In the genomic region with DNA sequence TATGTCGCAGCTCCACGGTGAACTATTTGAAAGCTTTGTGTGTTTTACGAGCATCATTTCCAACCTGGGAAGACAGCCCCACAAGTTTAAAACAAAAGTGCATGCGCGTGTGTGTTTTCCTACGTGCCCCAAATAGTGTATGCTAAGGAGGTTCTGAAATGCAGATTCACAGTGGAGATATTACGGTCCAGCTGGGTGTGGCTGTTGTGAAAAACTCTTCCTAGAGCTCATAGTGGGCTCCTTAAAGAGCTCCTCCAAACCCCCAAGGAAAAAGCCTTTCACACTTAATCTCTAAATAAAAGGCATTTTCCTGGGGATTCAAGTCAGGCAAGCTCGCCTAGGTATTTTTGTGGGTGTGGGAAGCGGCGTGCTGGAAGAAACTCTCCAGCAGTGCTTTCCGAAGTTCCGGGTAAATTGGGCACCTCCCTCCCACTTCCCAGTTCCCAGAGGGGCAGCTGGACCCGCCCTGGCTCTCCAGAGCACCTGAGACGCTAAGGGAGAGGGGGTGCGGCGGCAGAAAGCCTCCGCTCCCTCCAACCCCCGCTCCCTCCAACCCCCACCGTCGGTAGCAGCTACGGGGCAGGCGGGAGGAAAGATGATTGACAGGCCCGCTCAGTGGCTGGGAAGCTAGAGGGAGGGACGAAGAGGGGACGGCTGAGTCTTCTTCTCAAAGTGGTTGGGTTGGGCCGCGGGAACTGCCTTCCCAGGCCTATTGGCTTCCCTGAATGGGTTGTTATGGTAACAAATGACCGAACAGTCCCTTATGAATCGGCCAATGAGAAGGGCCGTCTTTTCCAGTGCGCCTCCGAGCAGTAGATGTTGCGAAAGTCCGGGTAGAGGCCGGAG, we compare ENCODE assay signal across 1 cellular context.
TF ChIP-seq lines count a peak whose summit lies in the region.

No MANE protein-coding gene starts in this region.

TF ChIP-seq in HepG2, 621 proteins besides CTCF, POLR2A, EP300 and RAD21 (continued from another document and continues in another):
- TF ChIP-seq TBL1XR1 (IDR thresholded peaks at IDR 0.05; ENCODE audit: borderline replicate concordance, low read length, partially characterized antibody) (no peak), SOX6 (IDR thresholded peaks at IDR 0.05) (no peak), SOX6 (CRISPR knock-in tag; IDR thresholded peaks at IDR 0.05) (peak; percentile 37; the same call in 1 of the 2 replicates), ZNF816 (CRISPR knock-in tag; IDR thresholded peaks at IDR 0.05; ENCODE audit: borderline replicate concordance) (no peak; the same call in 1 of the 2 replicates), MIXL1 (CRISPR knock-in tag; IDR thresholded peaks at IDR 0.05) (0 out of 2 replicates have a peak, but pooled peaks have one; percentile 16), ZNF446 (CRISPR knock-in tag; IDR thresholded peaks at IDR 0.05) (no peak), ZNF614 (CRISPR knock-in tag; IDR thresholded peaks at IDR 0.05; ENCODE audit: borderline replicate concordance) (no peak), CAMTA2 (CRISPR knock-in tag; IDR thresholded peaks at IDR 0.05; ENCODE audit: borderline replicate concordance) (no peak), RFX5 (IDR thresholded peaks at IDR 0.05; ENCODE audit: low read depth, low read length) (peak; percentile 100), GABPA (IDR thresholded peaks at IDR 0.05; ENCODE audit: low read depth, low read length) (peak; percentile 29; the same call in 1 of the 2 replicates), GABPA (CRISPR knock-in tag; IDR thresholded peaks at IDR 0.05; ENCODE audit: low read depth) (no peak; the same call in 1 of the 2 replicates), ATAD3A (CRISPR knock-in tag; IDR thresholded peaks at IDR 0.05) (no peak), KDM2A (CRISPR knock-in tag; IDR thresholded peaks at IDR 0.05; ENCODE audit: borderline replicate concordance, low read depth) (peak; percentile 28), ZNF33A (CRISPR knock-in tag; IDR thresholded peaks at IDR 0.05; ENCODE audit: borderline replicate concordance) (no peak), NPAS2 (CRISPR knock-in tag; IDR thresholded peaks at IDR 0.05; ENCODE audit: borderline replicate concordance) (no peak), TCF7 (IDR thresholded peaks at IDR 0.05; ENCODE audit: low read depth) (no peak), ZNF431 (CRISPR knock-in tag; IDR thresholded peaks at IDR 0.05; ENCODE audit: borderline replicate concordance, low read depth) (no peak), GABPB1 (CRISPR knock-in tag; IDR thresholded peaks at IDR 0.05) (no peak), REL (CRISPR knock-in tag; conservative IDR thresholded peaks at IDR 0.05) (no peak), YEATS2 (CRISPR knock-in tag; IDR thresholded peaks at IDR 0.05; ENCODE audit: borderline replicate concordance) (peak; percentile 48; the same call in 1 of the 2 replicates), RBAK (CRISPR knock-in tag; IDR thresholded peaks at IDR 0.05) (no peak), ZNF777 (CRISPR knock-in tag; IDR thresholded peaks at IDR 0.05) (no peak), CHD4 (IDR thresholded peaks at IDR 0.05; ENCODE audit: borderline replicate concordance, low read length) (peak; percentile 32; the same call in 1 of the 2 replicates), TSC22D2 (CRISPR knock-in tag; IDR thresholded peaks at IDR 0.05; ENCODE audit: borderline replicate concordance) (peak; percentile 14; the same call in 1 of the 2 replicates), PHF21A (CRISPR knock-in tag; IDR thresholded peaks at IDR 0.05) (peak; percentile 86), IKZF1 (IDR thresholded peaks at IDR 0.05) (no peak), KLF9 (CRISPR knock-in tag; IDR thresholded peaks at IDR 0.05; ENCODE audit: low read depth) (no peak), PRPF4 (IDR thresholded peaks at IDR 0.05; ENCODE audit: low read depth, low read length, poor library complexity, severe bottlenecking) (no peak), IKZF4 (CRISPR knock-in tag; IDR thresholded peaks at IDR 0.05; ENCODE audit: borderline replicate concordance, low read depth, not compliant biosample characterization) (no peak), ZNF343 (CRISPR knock-in tag; IDR thresholded peaks at IDR 0.05) (no peak), CEBPG (CRISPR knock-in tag; IDR thresholded peaks at IDR 0.05) (peak; percentile 96), JDP2 (CRISPR knock-in tag; IDR thresholded peaks at IDR 0.05; ENCODE audit: borderline replicate concordance) (no peak), ZNF780A (CRISPR knock-in tag; IDR thresholded peaks at IDR 0.05) (no peak), MED13 (CRISPR knock-in tag; IDR thresholded peaks at IDR 0.05) (no peak), CHD2 (IDR thresholded peaks at IDR 0.05; ENCODE audit: low read depth, low read length) (no peak), NKX3-1 (CRISPR knock-in tag; IDR thresholded peaks at IDR 0.05) (no peak), THAP11 (CRISPR knock-in tag; IDR thresholded peaks at IDR 0.05) (peak; percentile 86), MXI1 (IDR thresholded peaks at IDR 0.05; ENCODE audit: borderline replicate concordance, low read depth, low read length) (peak; percentile 27; the same call in 2 of the 3 replicates), ZMYM3 (CRISPR knock-in tag; IDR thresholded peaks at IDR 0.05) (no peak), ZBTB3 (CRISPR knock-in tag; IDR thresholded peaks at IDR 0.05; ENCODE audit: borderline replicate concordance, low read depth) (no peak), SAP130 (CRISPR knock-in tag; IDR thresholded peaks at IDR 0.05; ENCODE audit: low read depth) (peak; percentile 0; the same call in 1 of the 2 replicates), ZNF432 (CRISPR knock-in tag; IDR thresholded peaks at IDR 0.05; ENCODE audit: borderline replicate concordance) (no peak), ZNF44 (CRISPR knock-in tag; IDR thresholded peaks at IDR 0.05) (no peak)
- TF ChIP-seq, protein P1, sequence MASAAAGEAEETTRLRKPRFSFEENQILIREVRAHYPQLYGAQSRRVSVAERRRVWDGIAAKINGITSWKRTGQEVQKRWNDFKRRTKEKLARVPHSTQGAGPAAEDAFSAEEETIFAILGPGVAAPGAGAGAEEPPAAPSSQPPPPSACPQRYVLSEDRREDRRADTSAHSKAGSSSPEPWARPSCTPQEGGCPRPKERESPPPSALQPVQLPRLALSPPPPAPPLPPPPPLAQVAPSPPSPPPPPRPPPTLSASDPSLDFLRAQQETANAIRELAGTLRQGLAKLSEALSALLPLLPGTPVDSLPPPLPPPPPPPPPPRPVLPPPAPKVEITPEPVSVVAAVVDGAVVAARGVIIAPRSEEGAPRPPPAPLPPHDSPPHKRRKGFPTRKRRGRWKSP (CRISPR knock-in tag; IDR thresholded peaks at IDR 0.05) = no peak
- TF ChIP-seq, protein P2, sequence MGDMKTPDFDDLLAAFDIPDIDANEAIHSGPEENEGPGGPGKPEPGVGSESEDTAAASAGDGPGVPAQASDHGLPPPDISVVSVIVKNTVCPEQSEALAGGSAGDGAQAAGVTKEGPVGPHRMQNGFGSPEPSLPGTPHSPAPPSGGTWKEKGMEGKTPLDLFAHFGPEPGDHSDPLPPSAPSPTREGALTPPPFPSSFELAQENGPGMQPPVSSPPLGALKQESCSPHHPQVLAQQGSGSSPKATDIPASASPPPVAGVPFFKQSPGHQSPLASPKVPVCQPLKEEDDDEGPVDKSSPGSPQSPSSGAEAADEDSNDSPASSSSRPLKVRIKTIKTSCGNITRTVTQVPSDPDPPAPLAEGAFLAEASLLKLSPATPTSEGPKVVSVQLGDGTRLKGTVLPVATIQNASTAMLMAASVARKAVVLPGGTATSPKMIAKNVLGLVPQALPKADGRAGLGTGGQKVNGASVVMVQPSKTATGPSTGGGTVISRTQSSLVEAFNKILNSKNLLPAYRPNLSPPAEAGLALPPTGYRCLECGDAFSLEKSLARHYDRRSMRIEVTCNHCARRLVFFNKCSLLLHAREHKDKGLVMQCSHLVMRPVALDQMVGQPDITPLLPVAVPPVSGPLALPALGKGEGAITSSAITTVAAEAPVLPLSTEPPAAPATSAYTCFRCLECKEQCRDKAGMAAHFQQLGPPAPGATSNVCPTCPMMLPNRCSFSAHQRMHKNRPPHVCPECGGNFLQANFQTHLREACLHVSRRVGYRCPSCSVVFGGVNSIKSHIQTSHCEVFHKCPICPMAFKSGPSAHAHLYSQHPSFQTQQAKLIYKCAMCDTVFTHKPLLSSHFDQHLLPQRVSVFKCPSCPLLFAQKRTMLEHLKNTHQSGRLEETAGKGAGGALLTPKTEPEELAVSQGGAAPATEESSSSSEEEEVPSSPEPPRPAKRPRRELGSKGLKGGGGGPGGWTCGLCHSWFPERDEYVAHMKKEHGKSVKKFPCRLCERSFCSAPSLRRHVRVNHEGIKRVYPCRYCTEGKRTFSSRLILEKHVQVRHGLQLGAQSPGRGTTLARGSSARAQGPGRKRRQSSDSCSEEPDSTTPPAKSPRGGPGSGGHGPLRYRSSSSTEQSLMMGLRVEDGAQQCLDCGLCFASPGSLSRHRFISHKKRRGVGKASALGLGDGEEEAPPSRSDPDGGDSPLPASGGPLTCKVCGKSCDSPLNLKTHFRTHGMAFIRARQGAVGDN (CRISPR knock-in tag; IDR thresholded peaks at IDR 0.05) = peak; percentile 43; the same call in 1 of the 2 replicates
- TF ChIP-seq, protein P3, sequence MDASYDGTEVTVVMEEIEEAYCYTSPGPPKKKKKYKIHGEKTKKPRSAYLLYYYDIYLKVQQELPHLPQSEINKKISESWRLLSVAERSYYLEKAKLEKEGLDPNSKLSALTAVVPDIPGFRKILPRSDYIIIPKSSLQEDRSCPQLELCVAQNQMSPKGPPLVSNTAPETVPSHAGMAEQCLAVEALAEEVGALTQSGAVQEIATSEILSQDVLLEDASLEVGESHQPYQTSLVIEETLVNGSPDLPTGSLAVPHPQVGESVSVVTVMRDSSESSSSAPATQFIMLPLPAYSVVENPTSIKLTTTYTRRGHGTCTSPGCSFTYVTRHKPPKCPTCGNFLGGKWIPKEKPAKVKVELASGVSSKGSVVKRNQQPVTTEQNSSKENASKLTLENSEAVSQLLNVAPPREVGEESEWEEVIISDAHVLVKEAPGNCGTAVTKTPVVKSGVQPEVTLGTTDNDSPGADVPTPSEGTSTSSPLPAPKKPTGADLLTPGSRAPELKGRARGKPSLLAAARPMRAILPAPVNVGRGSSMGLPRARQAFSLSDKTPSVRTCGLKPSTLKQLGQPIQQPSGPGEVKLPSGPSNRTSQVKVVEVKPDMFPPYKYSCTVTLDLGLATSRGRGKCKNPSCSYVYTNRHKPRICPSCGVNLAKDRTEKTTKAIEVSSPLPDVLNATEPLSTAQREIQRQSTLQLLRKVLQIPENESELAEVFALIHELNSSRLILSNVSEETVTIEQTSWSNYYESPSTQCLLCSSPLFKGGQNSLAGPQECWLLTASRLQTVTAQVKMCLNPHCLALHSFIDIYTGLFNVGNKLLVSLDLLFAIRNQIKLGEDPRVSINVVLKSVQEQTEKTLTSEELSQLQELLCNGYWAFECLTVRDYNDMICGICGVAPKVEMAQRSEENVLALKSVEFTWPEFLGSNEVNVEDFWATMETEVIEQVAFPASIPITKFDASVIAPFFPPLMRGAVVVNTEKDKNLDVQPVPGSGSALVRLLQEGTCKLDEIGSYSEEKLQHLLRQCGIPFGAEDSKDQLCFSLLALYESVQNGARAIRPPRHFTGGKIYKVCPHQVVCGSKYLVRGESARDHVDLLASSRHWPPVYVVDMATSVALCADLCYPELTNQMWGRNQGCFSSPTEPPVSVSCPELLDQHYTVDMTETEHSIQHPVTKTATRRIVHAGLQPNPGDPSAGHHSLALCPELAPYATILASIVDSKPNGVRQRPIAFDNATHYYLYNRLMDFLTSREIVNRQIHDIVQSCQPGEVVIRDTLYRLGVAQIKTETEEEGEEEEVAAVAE (CRISPR knock-in tag; IDR thresholded peaks at IDR 0.05; ENCODE audit: borderline replicate concordance) = peak; percentile 99
- TF ChIP-seq, protein P4, sequence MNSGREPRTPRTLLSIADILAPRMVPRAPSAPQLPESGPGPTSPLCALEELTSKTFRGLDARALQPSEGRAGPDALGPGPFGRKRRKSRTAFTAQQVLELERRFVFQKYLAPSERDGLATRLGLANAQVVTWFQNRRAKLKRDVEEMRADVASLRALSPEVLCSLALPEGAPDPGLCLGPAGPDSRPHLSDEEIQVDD (CRISPR knock-in tag; IDR thresholded peaks at IDR 0.05; ENCODE audit: borderline replicate concordance) = no peak
- TF ChIP-seq, protein P5, sequence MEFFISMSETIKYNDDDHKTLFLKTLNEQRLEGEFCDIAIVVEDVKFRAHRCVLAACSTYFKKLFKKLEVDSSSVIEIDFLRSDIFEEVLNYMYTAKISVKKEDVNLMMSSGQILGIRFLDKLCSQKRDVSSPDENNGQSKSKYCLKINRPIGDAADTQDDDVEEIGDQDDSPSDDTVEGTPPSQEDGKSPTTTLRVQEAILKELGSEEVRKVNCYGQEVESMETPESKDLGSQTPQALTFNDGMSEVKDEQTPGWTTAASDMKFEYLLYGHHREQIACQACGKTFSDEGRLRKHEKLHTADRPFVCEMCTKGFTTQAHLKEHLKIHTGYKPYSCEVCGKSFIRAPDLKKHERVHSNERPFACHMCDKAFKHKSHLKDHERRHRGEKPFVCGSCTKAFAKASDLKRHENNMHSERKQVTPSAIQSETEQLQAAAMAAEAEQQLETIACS (CRISPR knock-in tag; IDR thresholded peaks at IDR 0.05) = no peak
- TF ChIP-seq, protein P6, sequence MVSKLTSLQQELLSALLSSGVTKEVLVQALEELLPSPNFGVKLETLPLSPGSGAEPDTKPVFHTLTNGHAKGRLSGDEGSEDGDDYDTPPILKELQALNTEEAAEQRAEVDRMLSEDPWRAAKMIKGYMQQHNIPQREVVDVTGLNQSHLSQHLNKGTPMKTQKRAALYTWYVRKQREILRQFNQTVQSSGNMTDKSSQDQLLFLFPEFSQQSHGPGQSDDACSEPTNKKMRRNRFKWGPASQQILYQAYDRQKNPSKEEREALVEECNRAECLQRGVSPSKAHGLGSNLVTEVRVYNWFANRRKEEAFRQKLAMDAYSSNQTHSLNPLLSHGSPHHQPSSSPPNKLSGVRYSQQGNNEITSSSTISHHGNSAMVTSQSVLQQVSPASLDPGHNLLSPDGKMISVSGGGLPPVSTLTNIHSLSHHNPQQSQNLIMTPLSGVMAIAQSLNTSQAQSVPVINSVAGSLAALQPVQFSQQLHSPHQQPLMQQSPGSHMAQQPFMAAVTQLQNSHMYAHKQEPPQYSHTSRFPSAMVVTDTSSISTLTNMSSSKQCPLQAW (CRISPR knock-in tag; IDR thresholded peaks at IDR 0.05) = no peak
- TF ChIP-seq, protein P7, sequence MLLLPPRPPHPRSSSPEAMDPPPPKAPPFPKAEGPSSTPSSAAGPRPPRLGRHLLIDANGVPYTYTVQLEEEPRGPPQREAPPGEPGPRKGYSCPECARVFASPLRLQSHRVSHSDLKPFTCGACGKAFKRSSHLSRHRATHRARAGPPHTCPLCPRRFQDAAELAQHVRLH (CRISPR knock-in tag; IDR thresholded peaks at IDR 0.05; ENCODE audit: borderline replicate concordance, low read depth) = peak; percentile 25; the same call in 1 of the 2 replicates
- TF ChIP-seq, protein P8, sequence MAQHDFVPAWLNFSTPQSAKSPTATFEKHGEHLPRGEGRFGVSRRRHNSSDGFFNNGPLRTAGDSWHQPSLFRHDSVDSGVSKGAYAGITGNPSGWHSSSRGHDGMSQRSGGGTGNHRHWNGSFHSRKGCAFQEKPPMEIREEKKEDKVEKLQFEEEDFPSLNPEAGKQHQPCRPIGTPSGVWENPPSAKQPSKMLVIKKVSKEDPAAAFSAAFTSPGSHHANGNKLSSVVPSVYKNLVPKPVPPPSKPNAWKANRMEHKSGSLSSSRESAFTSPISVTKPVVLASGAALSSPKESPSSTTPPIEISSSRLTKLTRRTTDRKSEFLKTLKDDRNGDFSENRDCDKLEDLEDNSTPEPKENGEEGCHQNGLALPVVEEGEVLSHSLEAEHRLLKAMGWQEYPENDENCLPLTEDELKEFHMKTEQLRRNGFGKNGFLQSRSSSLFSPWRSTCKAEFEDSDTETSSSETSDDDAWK (CRISPR knock-in tag; IDR thresholded peaks at IDR 0.05) = no peak
